Comparison of ENCODE assay signal across 21 cellular contexts in the genomic region with DNA sequence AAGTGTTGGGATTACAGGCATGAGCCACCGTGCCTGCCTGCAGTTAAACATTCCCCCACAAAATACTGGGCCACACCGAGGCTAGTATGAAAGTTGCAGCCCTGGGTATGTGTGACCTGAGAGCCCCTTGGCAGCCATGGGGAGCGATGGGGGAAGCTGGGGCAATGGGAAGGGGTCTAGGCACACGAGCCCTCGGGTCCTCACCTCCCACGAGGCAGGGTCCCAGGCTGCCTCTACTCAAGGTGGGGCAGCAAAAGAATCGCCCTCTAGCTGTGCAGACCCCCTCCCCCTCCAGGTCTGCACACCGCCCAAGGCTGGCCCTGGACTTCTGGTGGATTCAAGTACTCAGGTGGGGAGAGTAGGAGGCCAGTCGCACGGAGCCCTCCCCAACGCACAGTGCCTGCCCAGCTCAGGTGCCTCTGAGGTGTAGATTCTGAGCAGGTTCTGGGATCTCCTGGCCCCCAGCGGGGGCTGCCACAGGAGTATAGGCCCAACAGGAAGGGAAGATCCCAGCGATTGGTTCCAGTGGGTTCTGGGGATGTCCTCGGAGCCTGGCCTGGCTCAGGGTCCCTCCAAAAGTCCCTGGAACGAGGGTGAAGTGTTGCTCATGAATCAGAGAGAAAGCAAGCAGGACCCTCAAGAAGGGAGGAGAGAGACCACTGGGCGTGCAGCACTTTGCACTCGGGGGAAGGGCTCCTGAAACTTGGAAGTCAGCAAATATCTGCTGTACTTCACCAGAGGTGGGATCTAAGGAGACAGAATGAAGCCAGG. TPM values are rescaled to one million over a fixed set of nuclear protein-coding genes. Genes with fewer than 3 reads are reported as not detected.
DNase-seq lines count a peak whose midpoint lies in the region; ATAC-seq and TF ChIP-seq lines count a peak whose summit lies in the region.
"Had no signal": no experiment of that assay in that cellular context is flagged by ENCODE, and none has a peak within 500 bp of the region (broad histone marks: within the 10 kb centered on the region; RNA-seq: fewer than 3 reads in every experiment).

No MANE protein-coding gene starts in this region.

- no peaks in the 10 kb centered on the region for H3K79me2 ChIP-seq in osteoblast (ENCODE audit: insufficient read depth, low read length)

- H3K27ac Mint-ChIP-seq in dendritic cell treated with granulocyte-macrophage colony-stimulating factor and Interleukin-4, amounts not matched to agents 40 ng/mL and 50 ng/mL, for 4 days, result peak overlapping the region; percentile 96

- no peak overlapping the region for H2AFZ ChIP-seq in osteoblast (ENCODE audit: low read length)

- peaks cover 75% of the 10 kb centered on the region for H3K36me3 Mint-ChIP-seq in dendritic cell treated with granulocyte-macrophage colony-stimulating factor and Interleukin-4, amounts not matched to agents 40 ng/mL and 50 ng/mL, for 4 days (ENCODE audit: low read depth)

- intact Hi-C loops in dendritic cell treated with granulocyte-macrophage colony-stimulating factor and Interleukin-4, amounts not matched to agents 40 ng/mL and 50 ng/mL, for 4 days (cut with micrococcal nuclease), result loop anchor here (2.0 to 5.0 kb wide), 2 partner anchors 41 to 61 kb away; a partner anchor contains a TSS

- H3K9me3 ChIP-seq in BLaER1 (peaks cover 12% of the 10 kb centered on the region), osteoblast (ENCODE audit: low read depth, low read length) (no peaks in the 10 kb centered on the region)
- H3K9me3 ChIP-seq: HAP-1, left lung, thyroid gland had no signal

- peaks cover 14% of the 10 kb centered on the region for H3K9me3 Mint-ChIP-seq in dendritic cell treated with granulocyte-macrophage colony-stimulating factor and Interleukin-4, amounts not matched to agents 40 ng/mL and 50 ng/mL, for 4 days
- H3K9me3 Mint-ChIP-seq: activated T-helper 17 cell treated with anti-CD3 and anti-CD28 coated beads, Interleukin-2, amount 50 U/mL, for 72 hours; CD4-positive, alpha-beta T cell had no signal

- H3K9ac ChIP-seq in BLaER1, result no peak overlapping the region

- DNase-seq in activated CD4-positive, CD25-positive, alpha-beta regulatory T cell treated with anti-CD3 and anti-CD28 coated beads, Interleukin-2, amount 50 U/mL, for 72 hours, result peak; percentile 26
- no peak for DNase-seq in activated CD4-positive, CD25-positive, alpha-beta regulatory T cell (lab: John Stamatoyannopoulos, UW)
- peak; percentile 72 for DNase-seq in osteoblast (ENCODE audit: insufficient read length, low spot score, missing footprints)
- no peak for DNase-seq in G401 (ENCODE audit: low spot score)
- no peak for DNase-seq in HK-2 (ENCODE audit: unreplicated experiment)
- DNase-seq: anterior cingulate cortex; cerebellar nuclear complex; DMS79; NCI-H1105 treated with DMSO at 0.1 percent for 48 hours; NCI-H526 treated with DMSO at 0.1 percent for 48 hours; PC-3; stimulated activated CD4-positive, alpha-beta T cell treated with anti-CD3 and anti-CD28 coated beads, Interleukin-4, amount 100 ng/mL, for 1 hour; thyroid gland had no signal

- H3K4me3 Mint-ChIP-seq in dendritic cell treated with granulocyte-macrophage colony-stimulating factor and Interleukin-4, amounts not matched to agents 40 ng/mL and 50 ng/mL, for 4 days, result peak overlapping the region; percentile 100

- no peaks in the 10 kb centered on the region for H3K27me3 ChIP-seq in BLaER1
- no peaks in the 10 kb centered on the region for H3K27me3 ChIP-seq in osteoblast (ENCODE audit: insufficient read depth, low read length)
- H3K27me3 ChIP-seq: thyroid gland had no signal

- no peaks in the 10 kb centered on the region for H3K27me3 Mint-ChIP-seq in dendritic cell treated with granulocyte-macrophage colony-stimulating factor and Interleukin-4, amounts not matched to agents 40 ng/mL and 50 ng/mL, for 4 days
- H3K27me3 Mint-ChIP-seq: activated T-helper 17 cell treated with anti-CD3 and anti-CD28 coated beads, Interleukin-2, amount 50 U/mL, for 72 hours; CD4-positive, alpha-beta T cell had no signal

- H3K27ac ChIP-seq in BLaER1 (0 out of 2 replicates have a peak overlapping the region, but pooled peaks have one; percentile 35), osteoblast (ENCODE audit: low read depth, low read length) (no peak overlapping the region)
- H3K27ac ChIP-seq: left lung, thyroid gland had no signal

- no peak for ATAC-seq in GM21447 (IDR thresholded peaks at IDR 0.05; ENCODE audit: unreplicated experiment)
- ATAC-seq: activated T-helper 17 cell treated with anti-CD3 and anti-CD28 coated beads, Interleukin-2, amount 50 U/mL, for 72 hours; left lung; PC-3 had no signal

- H3K36me3 ChIP-seq in BLaER1 (peaks cover 4% of the 10 kb centered on the region; the same call in 1 of the 2 replicates), osteoblast (ENCODE audit: insufficient read depth, low read length) (no peaks in the 10 kb centered on the region)
- H3K36me3 ChIP-seq: HAP-1, thyroid gland had no signal

- in situ Hi-C loops in G401 (cut with HindIII; ENCODE audit: low sequenced_read_pairs), result no loop called here

- peak overlapping the region; percentile 73; the same call in 1 of the 2 replicates for H3K4me2 ChIP-seq in BLaER1
- no peak overlapping the region for H3K4me2 ChIP-seq in osteoblast (ENCODE audit: insufficient read depth, low read length)

- H3K4me1 ChIP-seq in BLaER1 (peaks cover 53% of the 10 kb centered on the region), osteoblast (ENCODE audit: insufficient read depth, low read length) (peaks cover 5% of the 10 kb centered on the region)
- H3K4me1 ChIP-seq: HAP-1, thyroid gland had no signal

- H4K20me1 ChIP-seq in BLaER1 (no peaks in the 10 kb centered on the region), osteoblast (ENCODE audit: insufficient read depth, low read length) (no peaks in the 10 kb centered on the region)

- H3K4me3 ChIP-seq in BLaER1 (no peak overlapping the region), osteoblast (ENCODE audit: insufficient read depth, low read length) (no peak overlapping the region)
- H3K4me3 ChIP-seq: HAP-1, left lung, thyroid gland had no signal

- TF ChIP-seq CTCF in osteoblast (IDR thresholded peaks at IDR 0.05; ENCODE audit: extremely low read depth, low read depth, low read length), result no peak

- peaks cover 80% of the 10 kb centered on the region for H3K4me1 Mint-ChIP-seq in dendritic cell treated with granulocyte-macrophage colony-stimulating factor and Interleukin-4, amounts not matched to agents 40 ng/mL and 50 ng/mL, for 4 days (ENCODE audit: low read depth)
- H3K4me1 Mint-ChIP-seq: activated T-helper 17 cell treated with anti-CD3 and anti-CD28 coated beads, Interleukin-2, amount 50 U/mL, for 72 hours had no signal

RNA-seq across cellular contexts. Expression of a gene that starts 2.6 kb away (rescaled TPM):
- 1.1 and 1.5 TPM in 2 replicates for total RNA-seq in osteoblast
- 0.86 TPM in 1 of 2 replicates, not detected in the other for total RNA-seq in G401 (2014; rRNA removed; shearing (Covaris generic))

RNA-seq across cellular contexts. Expression of a gene that starts 41.4 kb away (rescaled TPM):
- 21.0 and 22.1 TPM in 2 replicates for total RNA-seq in osteoblast
- 37.6 and 43.0 TPM in 2 replicates for total RNA-seq in G401 (2014; rRNA removed; shearing (Covaris generic))

RNA-seq across cellular contexts. Expression of a gene that starts 54.8 kb away (rescaled TPM):
- total RNA-seq in osteoblast, result not detected in 2 replicates
- not detected in 2 replicates for total RNA-seq in G401 (2014; rRNA removed; shearing (Covaris generic))
- total RNA-seq: activated T-helper 17 cell treated with anti-CD3 and anti-CD28 coated beads, Interleukin-2, amount 50 U/mL, for 72 hours; CD4-positive, alpha-beta T cell; left lung; osteocyte; PC-3 had no signal

RNA-seq across cellular contexts. Expression of a gene that starts 59.6 kb away (rescaled TPM):
- total RNA-seq in osteoblast, result 13.0 and 14.7 TPM in 2 replicates
- 3.3 and 5.6 TPM in 2 replicates for total RNA-seq in G401 (2014; rRNA removed; shearing (Covaris generic))

Comparison
In these comparisons a context has a peak if more than half of its experiments do, and no peak if none do; other contexts are left out.
1. DNase-seq: peak in activated CD4-positive, CD25-positive, alpha-beta regulatory T cell treated with anti-CD3 and anti-CD28 coated beads, Interleukin-2, amount 50 U/mL, for 72 hours (single experiment) and osteoblast (single experiment); none in activated CD4-positive, CD25-positive, alpha-beta regulatory T cell (0 of 4), G401 (single experiment) and HK-2 (single experiment).